Comparison of ENCODE assay signal across 7 cellular contexts in the genomic region with DNA sequence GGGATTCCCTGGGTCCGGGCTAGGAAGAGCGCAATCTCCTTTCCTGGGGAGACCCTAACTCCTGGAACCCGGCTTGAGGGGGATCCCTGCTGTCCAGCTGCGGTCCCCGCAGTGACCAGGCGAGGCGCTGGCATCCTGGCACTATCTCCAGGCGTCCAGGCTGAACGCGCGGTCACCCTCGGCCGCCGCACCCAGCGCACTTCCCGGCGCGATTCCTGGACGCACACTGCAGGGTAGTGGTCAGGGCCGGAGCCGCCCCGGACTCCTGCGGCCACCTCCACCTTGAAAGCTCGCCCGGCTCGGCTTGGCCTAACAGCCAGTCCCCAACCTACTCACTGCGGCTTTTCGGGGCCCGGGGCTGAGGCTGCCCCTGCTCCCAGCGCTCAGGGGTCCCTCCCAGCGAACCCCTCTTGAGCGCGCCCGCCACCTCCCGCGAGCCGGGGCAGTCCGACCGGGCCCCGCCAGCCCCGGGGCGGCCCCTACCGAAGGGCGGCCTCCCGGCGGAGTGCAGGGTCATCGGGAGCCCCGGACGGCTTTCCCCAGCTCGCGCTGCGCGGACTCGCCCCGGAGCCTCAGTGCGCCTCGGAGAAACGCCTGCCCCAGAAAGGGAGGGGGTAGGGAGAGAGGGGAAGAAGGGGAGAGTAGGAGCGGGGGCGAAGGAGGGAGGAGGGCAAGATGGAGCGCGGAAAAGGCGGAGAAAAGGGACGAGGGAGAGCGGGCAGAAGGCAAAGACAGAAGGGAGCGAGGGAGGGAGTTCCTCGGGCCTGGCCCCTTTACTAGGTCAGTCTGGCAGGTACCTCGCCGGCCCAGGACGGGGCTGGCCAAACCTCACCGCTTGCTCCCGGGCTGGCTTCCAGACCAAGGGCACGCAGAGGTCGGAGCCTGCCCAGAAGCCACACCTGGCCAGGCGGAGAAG. TPM values are rescaled to one million over a fixed set of nuclear protein-coding genes. Genes with fewer than 3 reads are reported as not detected.
DNase-seq lines count a peak whose midpoint lies in the region; ATAC-seq, FAIRE-seq and TF ChIP-seq lines count a peak whose summit lies in the region.

No MANE protein-coding gene starts in this region.

- no peaks in the 10 kb centered on the region for H3K36me3 Mint-ChIP-seq in activated CD8-positive, alpha-beta T cell treated with anti-CD3 and anti-CD28 coated beads for 36 hours (ENCODE audit: low read depth)
- no peaks in the 10 kb centered on the region for H3K36me3 Mint-ChIP-seq in CD4-positive, alpha-beta T cell (ENCODE audit: low read depth)

- peak overlapping the region; percentile 42 to 71 (median 61) for H3K4me3 ChIP-seq in heart left ventricle
- H3K4me3 ChIP-seq in pancreas: peak overlapping the region; percentile 43 to 77 (median 62)

- H3K4me1 Mint-ChIP-seq in activated CD8-positive, alpha-beta T cell treated with anti-CD3 and anti-CD28 coated beads for 36 hours (ENCODE audit: low read depth): no peaks in the 10 kb centered on the region
- H3K4me1 Mint-ChIP-seq in CD4-positive, alpha-beta T cell (ENCODE audit: low read depth): peaks cover 5% of the 10 kb centered on the region

- H3K27ac ChIP-seq in heart left ventricle: peak overlapping the region in 10 of 12 donors; percentile 13 to 90 (median 59)
- H3K27ac ChIP-seq in pancreas: peak overlapping the region; percentile 84 to 94 (median 92)
- no peak overlapping the region for H3K27ac ChIP-seq in CD4-positive, alpha-beta T cell (ENCODE audit: low read depth, low read length)

- H3K27me3 Mint-ChIP-seq in activated CD8-positive, alpha-beta T cell treated with anti-CD3 and anti-CD28 coated beads for 36 hours: peaks cover 34% of the 10 kb centered on the region
- peaks cover 58% of the 10 kb centered on the region for H3K27me3 Mint-ChIP-seq in CD4-positive, alpha-beta T cell

- FAIRE-seq in pancreas (lab: Jason Lieb, UNC): no peak

- WGBS in heart left ventricle, 4 donors: 1 to 4% (median 3%) methylated on average over 48 to 75 of the region's 75 CpGs
- 1% methylated on average over 49 to 75 of the region's 75 CpGs for WGBS in pancreas, 2 donors

- TF ChIP-seq CTCF in activated CD8-positive, alpha-beta T cell treated with anti-CD3 and anti-CD28 coated beads for 36 hours (IDR thresholded peaks at IDR 0.05): peak; percentile 11
- TF ChIP-seq CTCF in heart left ventricle (IDR thresholded peaks at IDR 0.05) (peak; percentile 22 to 60 (median 48)), pancreas (IDR thresholded peaks at IDR 0.05) (peak; percentile 31 to 63 (median 55))
- no peak for TF ChIP-seq CTCF in CD4-positive, alpha-beta T cell (IDR thresholded peaks at IDR 0.05)

- peaks cover 0 to 17% (median 6%) of the 10 kb centered on the region in 12 donors for H3K4me1 ChIP-seq in heart left ventricle
- peaks cover 4 to 40% (median 33%) of the 10 kb centered on the region in 3 donors for H3K4me1 ChIP-seq in pancreas

- TF ChIP-seq POLR2A in heart left ventricle (IDR thresholded peaks at IDR 0.05): no peak

- H3K4me3 Mint-ChIP-seq in activated CD8-positive, alpha-beta T cell treated with anti-CD3 and anti-CD28 coated beads for 36 hours: peak overlapping the region; percentile 26
- H3K4me3 Mint-ChIP-seq in CD4-positive, alpha-beta T cell: no peak overlapping the region

- no peaks in the 10 kb centered on the region for H3K9me3 Mint-ChIP-seq in activated CD8-positive, alpha-beta T cell treated with anti-CD3 and anti-CD28 coated beads for 36 hours
- no peaks in the 10 kb centered on the region for H3K9me3 Mint-ChIP-seq in CD4-positive, alpha-beta T cell

- intact Hi-C loops in activated CD8-positive, alpha-beta T cell treated with anti-CD3 and anti-CD28 coated beads for 36 hours (cut with micrococcal nuclease): no loop called here
- intact Hi-C loops in heart left ventricle (cut with DNase I) (loop anchor here in 4 of 10 donors (5.0 kb wide), 3 partner anchors 118 to 148 kb away; no protein-coding TSS in a partner anchor), pancreas (cut with DNase I) (loop anchor here in 2 of 3 donors (5.0 to 10.0 kb wide), 3 partner anchors 55 to 138 kb away; no protein-coding TSS in a partner anchor)
- intact Hi-C loops in CD4-positive, alpha-beta T cell (cut with DNase I, micrococcal nuclease): loop anchor here in 1 of 2 experiments (5.0 kb wide), 1 partner anchor 1993 kb away; no protein-coding TSS in a partner anchor

- H3K27ac Mint-ChIP-seq in activated CD8-positive, alpha-beta T cell treated with anti-CD3 and anti-CD28 coated beads for 36 hours: no peak overlapping the region
- H3K27ac Mint-ChIP-seq in CD4-positive, alpha-beta T cell: no peak overlapping the region

- CTCF ChIA-PET in activated CD8-positive, alpha-beta T cell treated with anti-CD3 and anti-CD28 coated beads for 36 hours (lab: Charles Lee): interaction anchor here (1.4 kb wide), 1 partner anchor 130 kb away, joined by 5 read pairs; no protein-coding TSS in a partner anchor
- CTCF ChIA-PET in CD4-positive, alpha-beta T cell (lab: Charles Lee): no interaction called here

- DNase-seq in activated CD8-positive, alpha-beta T cell treated with anti-CD3 and anti-CD28 coated beads for 36 hours: peak; percentile 24
- peak; percentile 25 to 73 (median 61) for DNase-seq in heart left ventricle
- DNase-seq in pancreas: peak; percentile 69 to 92 (median 80)
- DNase-seq in NCI-H2196 (lab: John Stamatoyannopoulos, UW; ENCODE audit: unreplicated experiment): no peak
- DNase-seq in CD4-positive, alpha-beta T cell: no peak

- H3K9me3 ChIP-seq in heart left ventricle (no peaks in the 10 kb centered on the region), pancreas (no peaks in the 10 kb centered on the region)
- no peaks in the 10 kb centered on the region for H3K9me3 ChIP-seq in CD4-positive, alpha-beta T cell (ENCODE audit: control insufficient read depth, low read length)

- peaks cover 0 to 36% (median 7%) of the 10 kb centered on the region in 9 donors for H3K27me3 ChIP-seq in heart left ventricle
- H3K27me3 ChIP-seq in pancreas: no peaks in the 10 kb centered on the region
- H3K27me3 ChIP-seq in CD4-positive, alpha-beta T cell (ENCODE audit: control insufficient read depth, insufficient read depth, low read length): peaks cover 32% of the 10 kb centered on the region

- peak; percentile 58 for ATAC-seq in GM18867 (IDR thresholded peaks at IDR 0.05; ENCODE audit: unreplicated experiment)
- ATAC-seq in HG03039 (IDR thresholded peaks at IDR 0.05; ENCODE audit: unreplicated experiment): peak; percentile 50
- ATAC-seq in activated CD8-positive, alpha-beta T cell treated with anti-CD3 and anti-CD28 coated beads for 36 hours: peak; percentile 70
- peak in 3 of 4 donors; percentile 81 to 91 (median 89) for ATAC-seq in heart left ventricle
- ATAC-seq in pancreas: peak; percentile 79 to 88 (median 86)
- no peak for ATAC-seq in CD4-positive, alpha-beta T cell (ENCODE audit: poor library complexity)

- H3K36me3 ChIP-seq in heart left ventricle (no peaks in the 10 kb centered on the region), pancreas (no peaks in the 10 kb centered on the region)

- POLR2A ChIA-PET in activated CD8-positive, alpha-beta T cell treated with anti-CD3 and anti-CD28 coated beads for 36 hours (lab: Charles Lee): no interaction called here
- POLR2A ChIA-PET in CD4-positive, alpha-beta T cell (lab: Charles Lee): no interaction called here

RNA-seq across cellular contexts. Expression of a gene that starts 1.0 kb away (rescaled TPM):
- total RNA-seq in activated CD8-positive, alpha-beta T cell treated with anti-CD3 and anti-CD28 coated beads for 36 hours: not detected
- total RNA-seq in heart left ventricle: 1 to 10 TPM in 1 of 9 donors, under 1 TPM in 3, not detected in 5; 0.38 to 2.1 (median 0.69) TPM
- under 1 TPM; 0.15 to 0.57 TPM for polyA plus RNA-seq in heart left ventricle
- total RNA-seq in pancreas: 1 to 10 TPM; 1.1 to 4.7 (median 2.0) TPM
- polyA plus RNA-seq in pancreas: 10 to 100 TPM in 1 of 2 donors, 1 to 10 TPM in 1; 4.1 to 15.7 TPM
- total RNA-seq in CD4-positive, alpha-beta T cell: not detected

RNA-seq across cellular contexts. Expression of a gene that starts 53.8 kb away (rescaled TPM):
- not detected for total RNA-seq in activated CD8-positive, alpha-beta T cell treated with anti-CD3 and anti-CD28 coated beads for 36 hours
- total RNA-seq in heart left ventricle (not detected), pancreas (1 to 10 TPM in 1 of 6 donors, under 1 TPM in 5; 0.16 to 1.2 (median 0.24) TPM)
- polyA plus RNA-seq in heart left ventricle (not detected), pancreas (1 to 10 TPM in 1 of 2 donors, under 1 TPM in 1; 0.19 to 1.9 TPM)
- not detected for total RNA-seq in CD4-positive, alpha-beta T cell

Comparison
In these comparisons a context has a peak if more than half of its experiments do, and no peak if none do; other contexts are left out.
1. DNase-seq: peak in activated CD8-positive, alpha-beta T cell treated with anti-CD3 and anti-CD28 coated beads for 36 hours (single experiment), heart left ventricle (5 of 5) and pancreas (6 of 6); none in NCI-H2196 (single experiment) and CD4-positive, alpha-beta T cell (0 of 10).